In genomic region chr1:49340576-49340975, GRCh38 we compare ENCODE assay signal across 17 cellular contexts.
A peak's percentile ranks its signal among the peaks of the same experiment; 100 is the strongest.
DNase-seq lines count a peak whose midpoint lies in the region; ATAC-seq and TF ChIP-seq lines count a peak whose summit lies in the region.
"Had no signal": no experiment of that assay in that cellular context is flagged by ENCODE, and none has a peak within 500 bp of the region (broad histone marks: within the 10 kb centered on the region; RNA-seq: fewer than 3 reads in every experiment).

No MANE protein-coding gene starts in this region.

- H3K9me3 ChIP-seq in Caco-2 (peaks cover 8% of the 10 kb centered on the region), PC-3 (ENCODE audit: low read length) (no peaks in the 10 kb centered on the region), trophoblast cell (ENCODE audit: insufficient read depth, low read depth, low read length) (no peaks in the 10 kb centered on the region), right atrium auricular region (peaks cover 0 to 3% of the 10 kb centered on the region in 2 donors), neural progenitor cell (ENCODE audit: low read depth) (peaks cover 52% of the 10 kb centered on the region)
- H3K9me3 ChIP-seq: A549 had no signal

- H3K27me3 ChIP-seq in Caco-2 (replicated peaks; ENCODE audit: control insufficient read depth, insufficient read depth, low read length) (no peaks in the 10 kb centered on the region), PC-3 (ENCODE audit: low read length) (no peaks in the 10 kb centered on the region), trophoblast cell (ENCODE audit: insufficient read depth, low read length) (no peaks in the 10 kb centered on the region), right atrium auricular region (no peaks in the 10 kb centered on the region), neural progenitor cell (no peaks in the 10 kb centered on the region)
- H3K27me3 ChIP-seq: BLaER1 treated with 17β-estradiol and CSF1 and Interleukin-3, amounts not matched to agents 10 nM and 100 nM had no signal

- H3K36me3 Mint-ChIP-seq in Caco-2 (ENCODE audit: insufficient read depth, unreplicated experiment) (peaks cover 5% of the 10 kb centered on the region), neural progenitor cell (no peaks in the 10 kb centered on the region)
- H3K36me3 Mint-ChIP-seq: CD8-positive, alpha-beta T cell had no signal

- no peak overlapping the region for H4K8ac ChIP-seq in trophoblast cell (ENCODE audit: low read depth, low read length)

- peak overlapping the region; percentile 89 for H3K27ac Mint-ChIP-seq in Caco-2 (ENCODE audit: unreplicated experiment)
- no peak overlapping the region for H3K27ac Mint-ChIP-seq in neural progenitor cell
- H3K27ac Mint-ChIP-seq: B cell; CD4-positive, alpha-beta T cell; CD8-positive, alpha-beta T cell had no signal

- H3K79me2 ChIP-seq in PC-3 (ENCODE audit: low read length) (no peaks in the 10 kb centered on the region), trophoblast cell (ENCODE audit: control insufficient read depth, insufficient read depth, low read length, poor library complexity) (no peaks in the 10 kb centered on the region), neural progenitor cell (ENCODE audit: low read depth) (no peaks in the 10 kb centered on the region)

- H2BK5ac ChIP-seq in trophoblast cell (ENCODE audit: low read depth, low read length, poor library complexity): no peak overlapping the region

- H3K4me3 ChIP-seq in Caco-2 (ENCODE audit: low read depth, low read length) (no peak overlapping the region), PC-3 (ENCODE audit: low read length) (no peak overlapping the region), trophoblast cell (ENCODE audit: low read depth, low read length) (no peak overlapping the region), right atrium auricular region (no peak overlapping the region), neural progenitor cell (no peak overlapping the region)
- H3K4me3 ChIP-seq: A549; BLaER1 treated with 17β-estradiol and CSF1 and Interleukin-3, amounts not matched to agents 10 nM and 100 nM had no signal

- H2AK5ac ChIP-seq in trophoblast cell (ENCODE audit: low read length): no peak overlapping the region

- WGBS in trophoblast cell (ENCODE audit: extremely low coverage, insufficient coverage, insufficient read length): no CpG with 5 or more reads among the region's 2 CpGs

- H3K23ac ChIP-seq in trophoblast cell (ENCODE audit: low read length): no peak overlapping the region

- H3K4me1 ChIP-seq in Caco-2 (peaks cover 44% of the 10 kb centered on the region), PC-3 (ENCODE audit: insufficient read depth, low read length) (peaks cover 21% of the 10 kb centered on the region), trophoblast cell (ENCODE audit: control insufficient read depth in 1 of 2, insufficient read depth in 2 of 2, low read length in 2 of 2) (no peaks in the 10 kb centered on the region), right atrium auricular region (no peaks in the 10 kb centered on the region), neural progenitor cell (no peaks in the 10 kb centered on the region)
- H3K4me1 ChIP-seq: A549; BLaER1 treated with 17β-estradiol and CSF1 and Interleukin-3, amounts not matched to agents 10 nM and 100 nM had no signal

- H3K4me2 ChIP-seq in PC-3 (ENCODE audit: low read length) (peak overlapping the region; percentile 13; the same call in 1 of the 2 replicates), trophoblast cell (ENCODE audit: low read length) (no peak overlapping the region), neural progenitor cell (no peak overlapping the region)
- H3K4me2 ChIP-seq: A549; BLaER1 treated with 17β-estradiol and CSF1 and Interleukin-3, amounts not matched to agents 10 nM and 100 nM had no signal

- no peak overlapping the region for H4K91ac ChIP-seq in trophoblast cell (ENCODE audit: low read depth, low read length)

- H3K9me3 Mint-ChIP-seq in Caco-2 (ENCODE audit: unreplicated experiment) (no peaks in the 10 kb centered on the region), neural progenitor cell (peaks cover 5% of the 10 kb centered on the region)

- H4K20me1 ChIP-seq in PC-3 (ENCODE audit: low read length): no peaks in the 10 kb centered on the region
- no peaks in the 10 kb centered on the region for H4K20me1 ChIP-seq in neural progenitor cell (ENCODE audit: low read depth)
- H4K20me1 ChIP-seq: BLaER1 treated with 17β-estradiol and CSF1 and Interleukin-3, amounts not matched to agents 10 nM and 100 nM had no signal

- H2BK120ac ChIP-seq in trophoblast cell (ENCODE audit: insufficient read depth, low read length, poor library complexity): no peak overlapping the region

- TF ChIP-seq CTCF in Caco-2 (IDR thresholded peaks at IDR 0.05; ENCODE audit: insufficient read depth in 1 of 2, low read depth in 1 of 2, low read length in 1 of 2, severe bottlenecking in 1 of 2, unreplicated experiment in 1 of 2) (no peak), PC-3 (conservative IDR thresholded peaks at IDR 0.05; ENCODE audit: low read depth, low read length) (no peak), right atrium auricular region (IDR thresholded peaks at IDR 0.05) (no peak), neural progenitor cell (IDR thresholded peaks at IDR 0.05) (no peak)

- no peaks in the 10 kb centered on the region for H3K36me3 ChIP-seq in Caco-2 (ENCODE audit: control insufficient read depth, insufficient read depth, low read length)
- H3K36me3 ChIP-seq in PC-3 (ENCODE audit: low read depth, low read length): no peaks in the 10 kb centered on the region
- no peaks in the 10 kb centered on the region for H3K36me3 ChIP-seq in trophoblast cell (ENCODE audit: control insufficient read depth in 1 of 2, insufficient read depth in 2 of 2, low read length in 2 of 2)
- H3K36me3 ChIP-seq in right atrium auricular region: no peaks in the 10 kb centered on the region
- no peaks in the 10 kb centered on the region for H3K36me3 ChIP-seq in neural progenitor cell
- H3K36me3 ChIP-seq: BLaER1 treated with 17β-estradiol and CSF1 and Interleukin-3, amounts not matched to agents 10 nM and 100 nM had no signal

- H3K4me1 Mint-ChIP-seq in Caco-2 (ENCODE audit: low read depth, unreplicated experiment) (peaks cover 13% of the 10 kb centered on the region), neural progenitor cell (no peaks in the 10 kb centered on the region)
- H3K4me1 Mint-ChIP-seq: B cell had no signal

- CTCF ChIA-PET in Caco-2 (lab: Charles Lee) (no interaction called here), PC-3 (lab: Charles Lee) (no interaction called here)

- no peaks in the 10 kb centered on the region for H3K79me1 ChIP-seq in trophoblast cell (ENCODE audit: low read length)

- peak; percentile 38; the same call in 1 of the 2 replicates for ATAC-seq in PC-3
- no peak for ATAC-seq in GM21576 (IDR thresholded peaks at IDR 0.05; ENCODE audit: unreplicated experiment)
- ATAC-seq: A549; CD8-positive, alpha-beta T cell had no signal

- no peak overlapping the region for H4K12ac ChIP-seq in trophoblast cell (ENCODE audit: low read depth, low read length)

- DNase-seq in Caco-2: peak; percentile 42 to 48
- DNase-seq in DMS53 (lab: John Stamatoyannopoulos, UW): peak; percentile 28
- peak; percentile 68 for DNase-seq in PC-3
- peak; percentile 22 to 59 for DNase-seq in trophoblast cell
- no peak for DNase-seq in right atrium auricular region (ENCODE audit: low spot score)
- DNase-seq in neural progenitor cell (ENCODE audit: low spot score): no peak
- DNase-seq: AML-193; CD4-positive, alpha-beta T cell; CD8-positive, alpha-beta T cell; DMS79 treated with DMSO at 0.1 percent for 48 hours; GF-D8 had no signal

- intact Hi-C loops in Caco-2 (cut with micrococcal nuclease; ENCODE audit: unreplicated experiment) (loop anchor here (10.0 kb wide), 1 partner anchor 236 kb away; no protein-coding TSS in a partner anchor), PC-3 (cut with micrococcal nuclease) (no loop called here)

- H3K27ac ChIP-seq in PC-3 (ENCODE audit: low read length) (peak overlapping the region; percentile 36), trophoblast cell (ENCODE audit: low read depth, low read length) (no peak overlapping the region), right atrium auricular region (no peak overlapping the region), neural progenitor cell (no peak overlapping the region)
- H3K27ac ChIP-seq: 22Rv1; A549; BLaER1 treated with 17β-estradiol and CSF1 and Interleukin-3, amounts not matched to agents 10 nM and 100 nM; C4-2B had no signal

- POLR2A ChIA-PET in Caco-2 (lab: Charles Lee) (no interaction called here), PC-3 (lab: Charles Lee; ENCODE audit: unreplicated experiment) (no interaction called here)

- H3K14ac ChIP-seq in trophoblast cell (ENCODE audit: low read length): no peak overlapping the region

- H2AFZ ChIP-seq in PC-3 (ENCODE audit: low read length) (peak overlapping the region; percentile 30; the same call in 1 of the 2 replicates), trophoblast cell (ENCODE audit: insufficient read depth, low read length, poor library complexity) (no peak overlapping the region), neural progenitor cell (replicated peaks) (no peak overlapping the region)

- H3K27me3 Mint-ChIP-seq in Caco-2 (ENCODE audit: insufficient read depth, unreplicated experiment) (no peaks in the 10 kb centered on the region), neural progenitor cell (ENCODE audit: insufficient read depth, low read depth) (no peaks in the 10 kb centered on the region)
- H3K27me3 Mint-ChIP-seq: B cell; CD4-positive, alpha-beta T cell had no signal

- H3K18ac ChIP-seq in trophoblast cell (ENCODE audit: low read length): no peak overlapping the region

- no peak overlapping the region for H3K4ac ChIP-seq in trophoblast cell (ENCODE audit: low read depth, low read length)

- H3K4me3 Mint-ChIP-seq in Caco-2 (ENCODE audit: unreplicated experiment) (no peak overlapping the region), neural progenitor cell (no peak overlapping the region)
- H3K4me3 Mint-ChIP-seq: B cell; CD4-positive, alpha-beta T cell; CD8-positive, alpha-beta T cell had no signal

- BruUV-seq in Caco-2 (replicated peaks; lab: Mats Ljungman, UMichigan) (no TSS peak), PC-3 (replicated peaks; lab: Mats Ljungman, UMichigan) (no TSS peak)

- H3F3A ChIP-seq in PC-3 (ENCODE audit: low read length, unreplicated experiment) (no peaks in the 10 kb centered on the region), neural progenitor cell (ENCODE audit: low read depth) (no peaks in the 10 kb centered on the region)

- H2BK12ac ChIP-seq in trophoblast cell (ENCODE audit: low read length): no peak overlapping the region

- H3K9me2 ChIP-seq in PC-3 (replicated peaks; ENCODE audit: low read length): no peaks in the 10 kb centered on the region

- H3K9ac ChIP-seq in PC-3 (ENCODE audit: low read length) (no peak overlapping the region), trophoblast cell (ENCODE audit: low read length) (no peak overlapping the region), neural progenitor cell (no peak overlapping the region)
- H3K9ac ChIP-seq: BLaER1 treated with 17β-estradiol and CSF1 and Interleukin-3, amounts not matched to agents 10 nM and 100 nM had no signal

Comparison
In these comparisons a context has a peak if more than half of its experiments do, and no peak if none do; other contexts are left out.
1. DNase-seq: peak in Caco-2 (2 of 2), DMS53 (single experiment), PC-3 (single experiment) and trophoblast cell (2 of 2); none in right atrium auricular region (single experiment) and neural progenitor cell (single experiment).